In the genomic region with DNA sequence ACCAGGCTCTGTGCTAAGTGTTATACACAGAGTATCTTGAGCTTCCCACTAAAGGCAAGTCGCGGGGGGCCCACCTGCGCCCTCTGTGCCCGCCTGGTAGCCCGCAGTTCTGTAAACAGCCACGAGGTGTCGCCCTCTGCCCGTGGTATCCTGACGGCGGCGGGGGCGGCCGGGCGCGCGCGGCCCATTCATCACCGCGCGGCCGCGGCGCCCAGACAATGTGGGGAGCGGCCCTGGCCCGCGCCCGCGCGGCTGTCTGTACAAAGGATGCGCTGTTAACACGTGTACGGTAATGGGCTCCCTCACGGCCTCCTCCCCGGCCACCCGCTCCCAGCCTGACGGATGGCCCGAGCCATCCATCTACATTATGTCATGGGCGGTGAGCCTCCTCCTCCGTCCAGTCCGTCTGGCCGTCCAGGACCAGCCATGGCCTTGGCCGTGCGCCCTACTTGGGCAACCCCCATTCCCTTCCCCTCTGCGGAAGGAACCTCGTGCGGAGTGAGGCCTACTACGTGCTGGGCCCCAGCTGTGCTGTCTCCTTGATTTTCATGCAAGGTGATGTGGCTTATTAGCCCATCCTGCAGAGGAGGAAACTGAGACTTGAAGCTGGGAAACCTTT, we compare ENCODE assay signal across 9 cellular contexts.
DNase-seq lines count a peak whose midpoint lies in the region; ATAC-seq lines count a peak whose summit lies in the region.
"Had no signal": no experiment of that assay in that cellular context is flagged by ENCODE, and none has a peak within 500 bp of the region (broad histone marks: within the 10 kb centered on the region; RNA-seq: fewer than 3 reads in every experiment).

No MANE protein-coding gene starts in this region.

- peak overlapping the region; percentile 26 for H2AFZ ChIP-seq in trophoblast cell (ENCODE audit: insufficient read depth, low read length, poor library complexity)

- H3K27me3 Mint-ChIP-seq in activated naive CD4-positive, alpha-beta T cell treated with anti-CD3 and anti-CD28 coated beads for 36 hours (ENCODE audit: low read depth) = no peaks in the 10 kb centered on the region
- H3K27me3 Mint-ChIP-seq: dendritic cell treated with granulocyte-macrophage colony-stimulating factor and Interleukin-4, amounts not matched to agents 40 ng/mL and 50 ng/mL, for 4 days had no signal

- peak overlapping the region; percentile 0 for H4K8ac ChIP-seq in trophoblast cell (ENCODE audit: low read depth, low read length)

- no peaks in the 10 kb centered on the region for H3K4me1 Mint-ChIP-seq in activated naive CD4-positive, alpha-beta T cell treated with anti-CD3 and anti-CD28 coated beads for 36 hours (ENCODE audit: low read depth)

- no peak overlapping the region for H3K27ac ChIP-seq in trophoblast cell (ENCODE audit: low read depth, low read length)

- H3K9me3 ChIP-seq in trophoblast cell (ENCODE audit: insufficient read depth, low read depth, low read length) = no peaks in the 10 kb centered on the region

- WGBS in trophoblast cell (ENCODE audit: extremely low coverage, insufficient coverage, insufficient read length) = no CpG with 5 or more reads among the region's 47 CpGs

- H3K79me2 ChIP-seq in trophoblast cell (ENCODE audit: control insufficient read depth, insufficient read depth, low read length, poor library complexity) = no peaks in the 10 kb centered on the region

- no peak overlapping the region for H4K91ac ChIP-seq in trophoblast cell (ENCODE audit: low read depth, low read length)

- no peak overlapping the region for H2BK5ac ChIP-seq in trophoblast cell (ENCODE audit: low read depth, low read length, poor library complexity)

- H3K4me1 ChIP-seq in trophoblast cell (ENCODE audit: control insufficient read depth in 1 of 2, insufficient read depth in 2 of 2, low read length in 2 of 2) = no peaks in the 10 kb centered on the region

- peak overlapping the region; percentile 27 for H3K14ac ChIP-seq in trophoblast cell (ENCODE audit: low read length)

- no peaks in the 10 kb centered on the region for H3K36me3 ChIP-seq in trophoblast cell (ENCODE audit: control insufficient read depth in 1 of 2, insufficient read depth in 2 of 2, low read length in 2 of 2)

- H3K4me3 Mint-ChIP-seq in activated naive CD4-positive, alpha-beta T cell treated with anti-CD3 and anti-CD28 coated beads for 36 hours = no peak overlapping the region
- H3K4me3 Mint-ChIP-seq: dendritic cell treated with granulocyte-macrophage colony-stimulating factor and Interleukin-4, amounts not matched to agents 40 ng/mL and 50 ng/mL, for 4 days had no signal

- intact Hi-C loops in activated naive CD4-positive, alpha-beta T cell treated with anti-CD3 and anti-CD28 coated beads for 36 hours (cut with micrococcal nuclease) = loop anchor here (10.0 kb wide), 1 partner anchor 1048 kb away; a partner anchor contains a TSS
- intact Hi-C loops in Right ventricle myocardium superior (cut with DNase I) = loop anchor here (10.0 kb wide), 1 partner anchor 1048 kb away; a partner anchor contains a TSS

- no peak overlapping the region for H3K18ac ChIP-seq in trophoblast cell (ENCODE audit: low read length)

- CTCF ChIA-PET in activated naive CD4-positive, alpha-beta T cell treated with anti-CD3 and anti-CD28 coated beads for 36 hours (lab: Charles Lee) = interaction anchor here (0.9 to 1.6 kb wide), 4 partner anchors 10 to 135 kb away, joined by 3 to 5 read pairs (median 3); no protein-coding TSS in a partner anchor

- no peaks in the 10 kb centered on the region for H3K27me3 ChIP-seq in trophoblast cell (ENCODE audit: insufficient read depth, low read length)

- H3K23ac ChIP-seq in trophoblast cell (ENCODE audit: low read length) = no peak overlapping the region

- no peaks in the 10 kb centered on the region for H3K79me1 ChIP-seq in trophoblast cell (ENCODE audit: low read length)

- no peak overlapping the region for H2AK5ac ChIP-seq in trophoblast cell (ENCODE audit: low read length)

- no peak overlapping the region for H3K4ac ChIP-seq in trophoblast cell (ENCODE audit: low read depth, low read length)

- H3K9me3 Mint-ChIP-seq in activated naive CD4-positive, alpha-beta T cell treated with anti-CD3 and anti-CD28 coated beads for 36 hours = peaks cover 5% of the 10 kb centered on the region
- H3K9me3 Mint-ChIP-seq: dendritic cell treated with granulocyte-macrophage colony-stimulating factor and Interleukin-4, amounts not matched to agents 40 ng/mL and 50 ng/mL, for 4 days had no signal

- ATAC-seq in Right ventricle myocardium superior (ENCODE audit: poor library complexity) = peak; percentile 89

- H3K9ac ChIP-seq in trophoblast cell (ENCODE audit: low read length) = peak overlapping the region; percentile 9

- H3K4me3 ChIP-seq in trophoblast cell (ENCODE audit: low read depth, low read length) = peak overlapping the region; percentile 58

- DNase-seq in DMS153 treated with DMSO at 0.1 percent for 48 hours (lab: John Stamatoyannopoulos, UW; ENCODE audit: unreplicated experiment) (peak; percentile 7), DMS153 (lab: John Stamatoyannopoulos, UW) (no peak), NOMO-1 treated with dmso at 0.1 percent for 144 hours (lab: John Stamatoyannopoulos, UW; ENCODE audit: unreplicated experiment) (peak; percentile 8), Right ventricle myocardium superior (peak; percentile 78), trophoblast cell (peak; percentile 3 to 42), NCI-H187 treated with DMSO at 0.1 percent for 48 hours (lab: John Stamatoyannopoulos, UW) (no peak), NCI-H2107 (lab: John Stamatoyannopoulos, UW) (no peak)
- peak; percentile 35 for DNase-seq in activated naive CD4-positive, alpha-beta T cell treated with anti-CD3 and anti-CD28 coated beads for 36 hours

- H2BK120ac ChIP-seq in trophoblast cell (ENCODE audit: insufficient read depth, low read length, poor library complexity) = no peak overlapping the region

- H4K12ac ChIP-seq in trophoblast cell (ENCODE audit: low read depth, low read length) = no peak overlapping the region

- H3K4me2 ChIP-seq in trophoblast cell (ENCODE audit: low read length) = peak overlapping the region; percentile 74

- H3K27ac Mint-ChIP-seq in activated naive CD4-positive, alpha-beta T cell treated with anti-CD3 and anti-CD28 coated beads for 36 hours = no peak overlapping the region
- H3K27ac Mint-ChIP-seq: dendritic cell treated with granulocyte-macrophage colony-stimulating factor and Interleukin-4, amounts not matched to agents 40 ng/mL and 50 ng/mL, for 4 days had no signal

- H3K36me3 Mint-ChIP-seq in activated naive CD4-positive, alpha-beta T cell treated with anti-CD3 and anti-CD28 coated beads for 36 hours (ENCODE audit: low read depth) = peaks cover 15% of the 10 kb centered on the region

- peak overlapping the region; percentile 37 for H2BK12ac ChIP-seq in trophoblast cell (ENCODE audit: low read length)

Comparison
In these comparisons a context has a peak if more than half of its experiments do, and no peak if none do; other contexts are left out.
1. DNase-seq: peak in DMS153 treated with DMSO at 0.1 percent for 48 hours (single experiment), NOMO-1 treated with dmso at 0.1 percent for 144 hours (single experiment), activated naive CD4-positive, alpha-beta T cell treated with anti-CD3 and anti-CD28 coated beads for 36 hours (single experiment), Right ventricle myocardium superior (single experiment) and trophoblast cell (2 of 2); none in DMS153 (single experiment), NCI-H187 treated with DMSO at 0.1 percent for 48 hours (single experiment) and NCI-H2107 (single experiment).